In the genomic region with DNA sequence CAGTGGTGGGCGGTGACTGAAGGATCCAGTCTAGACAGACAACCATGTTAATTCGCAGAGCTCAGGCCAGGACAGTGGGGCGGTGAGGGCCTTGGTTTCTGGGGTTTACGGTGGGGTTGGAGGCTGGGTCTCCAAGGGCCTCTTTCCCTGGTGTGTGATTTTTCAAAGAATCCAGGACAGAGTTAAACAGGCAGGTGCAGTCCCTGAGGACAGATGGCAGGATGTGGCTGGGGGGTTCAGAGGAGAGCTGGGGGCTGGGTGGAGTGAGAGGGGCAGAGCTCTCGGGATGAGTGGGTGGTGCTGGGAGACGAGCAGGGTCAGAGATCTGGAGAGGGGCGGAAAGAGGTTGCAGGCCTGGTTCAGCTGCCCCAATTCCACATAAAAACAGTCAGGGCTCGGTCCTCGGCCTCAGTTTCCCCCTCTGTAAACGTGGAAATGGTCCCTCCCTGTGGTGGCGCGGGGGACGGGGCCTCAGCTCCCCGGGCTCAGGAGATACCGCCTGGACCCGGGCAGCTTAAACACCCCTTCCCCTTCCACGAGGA, we compare ENCODE assay signal across 8 cellular contexts.
DNase-seq lines count a peak whose midpoint lies in the region; ATAC-seq lines count a peak whose summit lies in the region.

No MANE protein-coding gene starts in this region.

- H3K36me3 Mint-ChIP-seq in CD4-positive, CD25-positive, alpha-beta regulatory T cell: no peaks in the 10 kb centered on the region
- peaks cover 2% of the 10 kb centered on the region for H3K36me3 Mint-ChIP-seq in central memory CD8-positive, alpha-beta T cell (ENCODE audit: insufficient read depth)
- H3K36me3 Mint-ChIP-seq in naive thymus-derived CD8-positive, alpha-beta T cell: no peaks in the 10 kb centered on the region

- peak overlapping the region; percentile 49 to 82 (median 62) for H3K4me3 Mint-ChIP-seq in CD4-positive, CD25-positive, alpha-beta regulatory T cell
- H3K4me3 Mint-ChIP-seq in central memory CD8-positive, alpha-beta T cell: peak overlapping the region; percentile 79
- peak overlapping the region; percentile 36 to 80 (median 66) for H3K4me3 Mint-ChIP-seq in naive thymus-derived CD8-positive, alpha-beta T cell

- POLR2A ChIA-PET in naive thymus-derived CD8-positive, alpha-beta T cell (lab: Charles Lee): no interaction called here

- peaks cover 6 to 20% (median 7%) of the 10 kb centered on the region in 4 donors for H3K4me1 Mint-ChIP-seq in CD4-positive, CD25-positive, alpha-beta regulatory T cell
- peaks cover 20% of the 10 kb centered on the region for H3K4me1 Mint-ChIP-seq in central memory CD8-positive, alpha-beta T cell
- H3K4me1 Mint-ChIP-seq in naive thymus-derived CD8-positive, alpha-beta T cell: peaks cover 11 to 23% (median 15%) of the 10 kb centered on the region in 4 donors

- no peak overlapping the region for H3K27ac ChIP-seq in CD4-positive, CD25-positive, alpha-beta regulatory T cell (ENCODE audit: insufficient read depth, low read length, poor library complexity, severe bottlenecking)

- H3K4me3 ChIP-seq in CD4-positive, CD25-positive, alpha-beta regulatory T cell (ENCODE audit: low read depth, low read length): no peak overlapping the region

- peak overlapping the region in 1 of 3 donors; percentile 45 for H3K27ac Mint-ChIP-seq in CD4-positive, CD25-positive, alpha-beta regulatory T cell
- no peak overlapping the region for H3K27ac Mint-ChIP-seq in central memory CD8-positive, alpha-beta T cell (ENCODE audit: low read depth)
- peak overlapping the region in 3 of 10 donors; percentile 27 to 78 (median 76) for H3K27ac Mint-ChIP-seq in naive thymus-derived CD8-positive, alpha-beta T cell

- H3K27me3 ChIP-seq in CD4-positive, CD25-positive, alpha-beta regulatory T cell (ENCODE audit: control insufficient read depth, insufficient read depth, low read length): no peaks in the 10 kb centered on the region

- no peaks in the 10 kb centered on the region for H3K9me3 ChIP-seq in CD4-positive, CD25-positive, alpha-beta regulatory T cell (ENCODE audit: control insufficient read depth in 2 of 2, low read length in 2 of 2)

- H3K27me3 Mint-ChIP-seq in CD4-positive, CD25-positive, alpha-beta regulatory T cell: peaks cover 29% of the 10 kb centered on the region
- H3K27me3 Mint-ChIP-seq in central memory CD8-positive, alpha-beta T cell: peaks cover 56% of the 10 kb centered on the region
- peaks cover 9 to 59% (median 43%) of the 10 kb centered on the region in 5 donors for H3K27me3 Mint-ChIP-seq in naive thymus-derived CD8-positive, alpha-beta T cell

- ATAC-seq in CD4-positive, CD25-positive, alpha-beta regulatory T cell (ENCODE audit: low read depth in 2 of 2): peak in 1 of 2 donors; percentile 12
- ATAC-seq in HG03342 (IDR thresholded peaks at IDR 0.05; ENCODE audit: unreplicated experiment): peak; percentile 14
- no peak for ATAC-seq in central memory CD8-positive, alpha-beta T cell (replicated peaks; ENCODE audit: extremely low read depth, poor library complexity, severe bottlenecking)
- ATAC-seq in naive thymus-derived CD8-positive, alpha-beta T cell: peak in 1 of 2 donors; percentile 28
- ATAC-seq in GM21515 (IDR thresholded peaks at IDR 0.05; ENCODE audit: unreplicated experiment): no peak

- no peaks in the 10 kb centered on the region for H3K36me3 ChIP-seq in CD4-positive, CD25-positive, alpha-beta regulatory T cell (ENCODE audit: control insufficient read depth, insufficient read depth, low read length)

- peaks cover 13% of the 10 kb centered on the region for H3K4me1 ChIP-seq in CD4-positive, CD25-positive, alpha-beta regulatory T cell (ENCODE audit: control insufficient read depth, insufficient read depth, low read length, poor library complexity, severe bottlenecking)

- peaks cover 0 to 4% (median 0%) of the 10 kb centered on the region in 7 donors for H3K9me3 Mint-ChIP-seq in CD4-positive, CD25-positive, alpha-beta regulatory T cell
- no peaks in the 10 kb centered on the region for H3K9me3 Mint-ChIP-seq in central memory CD8-positive, alpha-beta T cell
- no peaks in the 10 kb centered on the region for H3K9me3 Mint-ChIP-seq in naive thymus-derived CD8-positive, alpha-beta T cell

- DNase-seq in CD4-positive, CD25-positive, alpha-beta regulatory T cell: no peak
- DNase-seq in central memory CD8-positive, alpha-beta T cell (ENCODE audit: low spot score in 2 of 2): no peak
- DNase-seq in naive thymus-derived CD8-positive, alpha-beta T cell: no peak
- DNase-seq in NCI-H187 treated with DMSO at 0.1 percent for 48 hours (lab: John Stamatoyannopoulos, UW): no peak
- no peak for DNase-seq in NCI-H2029 (lab: John Stamatoyannopoulos, UW)
- DNase-seq in H4 (ENCODE audit: low spot score): no peak
